ENCODE assay signal across 8 cellular contexts in genomic region chr12:13179159-13180074, GRCh38. TPM values are rescaled to one million over a fixed set of nuclear protein-coding genes. Genes with fewer than 3 reads are reported as not detected.
DNase-seq lines count a peak whose midpoint lies in the region; ATAC-seq and TF ChIP-seq lines count a peak whose summit lies in the region.

No MANE protein-coding gene starts in this region.

- H3K4me1 Mint-ChIP-seq in WTC11 (peaks cover 39% of the 10 kb centered on the region), chondrocyte (ENCODE audit: low read depth) (peaks cover 40% of the 10 kb centered on the region)

- CTCF ChIA-PET in WTC11 (lab: Charles Lee), result interaction anchor here (0.8 to 2.1 kb wide), 16 partner anchors 9 to 204 kb away, joined by 3 to 11 read pairs (median 4); partner anchors contain the start of gene FAM234B

- peak overlapping the region; percentile 31 for H3K4me3 ChIP-seq in Jurkat, Clone E6-1 (ENCODE audit: low read length)
- no peak overlapping the region for H3K4me3 ChIP-seq in mesodermal cell (ENCODE audit: extremely low read depth, insufficient read depth, low read length, poor library complexity, severe bottlenecking)

- TF ChIP-seq CTCF in WTC11 (IDR thresholded peaks at IDR 0.05) (no peak), chondrocyte (IDR thresholded peaks at IDR 0.05) (no peak)

- H3K27me3 Mint-ChIP-seq in WTC11 (ENCODE audit: low read depth), result no peaks in the 10 kb centered on the region
- no peaks in the 10 kb centered on the region for H3K27me3 Mint-ChIP-seq in chondrocyte (ENCODE audit: low read depth)

- WGBS in mesodermal cell (ENCODE audit: insufficient coverage in 2 of 2), 2 experiments, result 53 to 57% methylated on average over 9 to 10 of the region's 13 CpGs

- H3K9me3 Mint-ChIP-seq in WTC11, result no peaks in the 10 kb centered on the region
- no peaks in the 10 kb centered on the region for H3K9me3 Mint-ChIP-seq in chondrocyte (ENCODE audit: low read depth)

- ATAC-seq in GM19025 (IDR thresholded peaks at IDR 0.05; ENCODE audit: low read depth, unreplicated experiment) (peak; percentile 49), WTC11 (peak; percentile 97), GM19397 (IDR thresholded peaks at IDR 0.05; ENCODE audit: unreplicated experiment) (no peak)

- no peaks in the 10 kb centered on the region for H3K9me3 ChIP-seq in mesodermal cell (ENCODE audit: control insufficient read depth, low read length)

- H3K4me3 Mint-ChIP-seq in WTC11 (peak overlapping the region; percentile 40), chondrocyte (ENCODE audit: unreplicated experiment) (peak overlapping the region; percentile 14)

- no peaks in the 10 kb centered on the region for H3K36me3 ChIP-seq in mesodermal cell (ENCODE audit: control insufficient read depth, insufficient read depth, low read length)

- peak overlapping the region; percentile 54 for H3K27ac ChIP-seq in mesodermal cell (ENCODE audit: low read depth, low read length, severe bottlenecking)

- peak; percentile 89 for DNase-seq in Jurkat, Clone E6-1 (ENCODE audit: low read depth, low spot score)
- DNase-seq in WTC11 (ENCODE audit: low spot score) (peak; percentile 68), chondrocyte (ENCODE audit: low spot score) (no peak), NCI-H1694 (lab: John Stamatoyannopoulos, UW) (no peak)
- peak; percentile 19 to 23 for DNase-seq in stimulated activated CD8-positive, alpha-beta memory T cell treated with anti-CD3 and anti-CD28 coated beads, Interleukin-4, amount 100 ng/mL, for 4 hours (ENCODE audit: low read depth in 2 of 2, low spot score in 1 of 2)

- peaks cover 35% of the 10 kb centered on the region for H3K4me1 ChIP-seq in mesodermal cell (ENCODE audit: control insufficient read depth, insufficient read depth, low read length, poor library complexity, severe bottlenecking)

- no peaks in the 10 kb centered on the region for H3K36me3 Mint-ChIP-seq in WTC11
- H3K36me3 Mint-ChIP-seq in chondrocyte (ENCODE audit: low read depth), result no peaks in the 10 kb centered on the region

- POLR2A ChIA-PET in WTC11 (lab: Charles Lee), result interaction anchor here (0.5 to 1.5 kb wide), 3 partner anchors 8 to 129 kb away, joined by 4 to 6 read pairs (median 5); no protein-coding TSS in a partner anchor

- H3K27ac Mint-ChIP-seq in WTC11 (peak overlapping the region; percentile 88), chondrocyte (ENCODE audit: unreplicated experiment) (peak overlapping the region; percentile 78)

TF ChIP-seq in WTC11, 78 proteins besides CTCF, POLR2A, EP300 and RAD21:
- TF ChIP-seq ZNF416 (CRISPR knock-in tag; IDR thresholded peaks at IDR 0.05) (0 out of 2 replicates have a peak, but pooled peaks have one; percentile 22), TCF7 (CRISPR knock-in tag; IDR thresholded peaks at IDR 0.05; ENCODE audit: low read depth) (no peak)

RNA-seq across cellular contexts. Expression of gene EMP1, which starts 17.1 kb away (rescaled TPM):
- polyA plus RNA-seq in Jurkat, Clone E6-1 (2012; ENCODE audit: insufficient read depth, insufficient read length), result 1.1 TPM
- total RNA-seq in WTC11 (2021), result 0.66 to 1.4 TPM (median 1.4 TPM) in 3 replicates
- 30.7 to 58.3 TPM (median 35.7 TPM) in 3 replicates for total RNA-seq in chondrocyte
- 257 TPM for polyA plus RNA-seq in mesodermal cell (2013, experiment 1 of 2)
- polyA plus RNA-seq in mesodermal cell (2013, experiment 2 of 2), result 183 TPM

Comparison
In these comparisons a context has a peak if more than half of its experiments do, and no peak if none do; other contexts are left out.
1. DNase-seq: peak in Jurkat, Clone E6-1 (single experiment), WTC11 (single experiment) and stimulated activated CD8-positive, alpha-beta memory T cell treated with anti-CD3 and anti-CD28 coated beads, Interleukin-4, amount 100 ng/mL, for 4 hours (2 of 2); none in chondrocyte (single experiment) and NCI-H1694 (single experiment).
2. RNA of gene EMP1, which starts 17.1 kb away (total RNA-seq): 30.7 to 58.3 TPM in chondrocyte; 0.66 to 1.4 TPM in WTC11; every median in the first group is over 10 times any median in the second.